5 cellular contexts compared by ENCODE assay signal in genomic region chr12:118488034-118488433, GRCh38.
"Had no signal": no experiment of that assay in that cellular context is flagged by ENCODE, and none has a peak within 500 bp of the region (broad histone marks: within the 10 kb centered on the region; RNA-seq: fewer than 3 reads in every experiment).

No MANE protein-coding gene starts in this region.

- ATAC-seq: HepG2, K562 had no signal

- H3K27ac ChIP-seq: HL-60 had no signal

- H3K4me3 ChIP-seq: K562 had no signal

- DNase-seq: IMR-90, KG1 had no signal
